In the genomic region with DNA sequence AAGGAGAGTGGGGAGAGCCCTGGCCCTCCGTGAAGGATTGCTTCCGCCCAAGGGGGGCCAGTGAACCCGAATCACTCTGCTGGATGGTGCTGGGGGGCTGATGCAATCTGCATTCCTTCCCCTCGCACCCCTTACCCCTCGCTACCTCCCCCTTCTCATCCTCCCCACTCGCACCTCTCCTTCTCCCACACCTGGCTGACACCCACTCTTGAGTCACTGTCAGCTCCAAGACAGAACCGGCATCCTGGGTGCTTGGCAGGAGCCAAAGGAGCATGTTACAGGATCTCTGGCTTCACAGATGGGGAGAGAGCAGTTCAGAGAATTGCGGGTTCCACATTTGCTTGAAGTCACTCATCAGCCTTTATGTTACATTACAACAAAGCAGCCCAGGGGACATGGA, we compare ENCODE assay signal across 1 cellular context.
TF ChIP-seq lines count a peak whose summit lies in the region.

No MANE protein-coding gene starts in this region.

TF ChIP-seq in SK-N-SH treated with all-trans-retinoic acid at 6 μM for 48 hours, 23 proteins besides CTCF, POLR2A, EP300 and RAD21 (continued from another document):
- TF ChIP-seq, protein P1, sequence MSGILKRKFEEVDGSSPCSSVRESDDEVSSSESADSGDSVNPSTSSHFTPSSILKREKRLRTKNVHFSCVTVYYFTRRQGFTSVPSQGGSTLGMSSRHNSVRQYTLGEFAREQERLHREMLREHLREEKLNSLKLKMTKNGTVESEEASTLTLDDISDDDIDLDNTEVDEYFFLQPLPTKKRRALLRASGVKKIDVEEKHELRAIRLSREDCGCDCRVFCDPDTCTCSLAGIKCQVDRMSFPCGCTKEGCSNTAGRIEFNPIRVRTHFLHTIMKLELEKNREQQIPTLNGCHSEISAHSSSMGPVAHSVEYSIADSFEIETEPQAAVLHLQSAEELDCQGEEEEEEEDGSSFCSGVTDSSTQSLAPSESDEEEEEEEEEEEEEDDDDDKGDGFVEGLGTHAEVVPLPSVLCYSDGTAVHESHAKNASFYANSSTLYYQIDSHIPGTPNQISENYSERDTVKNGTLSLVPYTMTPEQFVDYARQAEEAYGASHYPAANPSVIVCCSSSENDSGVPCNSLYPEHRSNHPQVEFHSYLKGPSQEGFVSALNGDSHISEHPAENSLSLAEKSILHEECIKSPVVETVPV (CRISPR knock-in tag; IDR thresholded peaks at IDR 0.05), result no peak
- TF ChIP-seq CSDC2 (CRISPR knock-in tag; IDR thresholded peaks at IDR 0.05) (no peak), TOX (CRISPR knock-in tag; IDR thresholded peaks at IDR 0.05; ENCODE audit: borderline replicate concordance) (no peak), TCF4 (CRISPR knock-in tag; IDR thresholded peaks at IDR 0.05; ENCODE audit: borderline replicate concordance) (no peak), ZNF8 (CRISPR knock-in tag; IDR thresholded peaks at IDR 0.05) (no peak), POU6F1 (CRISPR knock-in tag; IDR thresholded peaks at IDR 0.05; ENCODE audit: borderline replicate concordance, low read depth) (no peak), PATZ1 (CRISPR knock-in tag; IDR thresholded peaks at IDR 0.05; ENCODE audit: borderline replicate concordance) (no peak), PPARA (CRISPR knock-in tag; IDR thresholded peaks at IDR 0.05; ENCODE audit: borderline replicate concordance) (no peak), ZFP30 (CRISPR knock-in tag; IDR thresholded peaks at IDR 0.05) (no peak), ZNF565 (CRISPR knock-in tag; conservative IDR thresholded peaks at IDR 0.05; ENCODE audit: low read depth) (no peak)
- TF ChIP-seq, protein P2, sequence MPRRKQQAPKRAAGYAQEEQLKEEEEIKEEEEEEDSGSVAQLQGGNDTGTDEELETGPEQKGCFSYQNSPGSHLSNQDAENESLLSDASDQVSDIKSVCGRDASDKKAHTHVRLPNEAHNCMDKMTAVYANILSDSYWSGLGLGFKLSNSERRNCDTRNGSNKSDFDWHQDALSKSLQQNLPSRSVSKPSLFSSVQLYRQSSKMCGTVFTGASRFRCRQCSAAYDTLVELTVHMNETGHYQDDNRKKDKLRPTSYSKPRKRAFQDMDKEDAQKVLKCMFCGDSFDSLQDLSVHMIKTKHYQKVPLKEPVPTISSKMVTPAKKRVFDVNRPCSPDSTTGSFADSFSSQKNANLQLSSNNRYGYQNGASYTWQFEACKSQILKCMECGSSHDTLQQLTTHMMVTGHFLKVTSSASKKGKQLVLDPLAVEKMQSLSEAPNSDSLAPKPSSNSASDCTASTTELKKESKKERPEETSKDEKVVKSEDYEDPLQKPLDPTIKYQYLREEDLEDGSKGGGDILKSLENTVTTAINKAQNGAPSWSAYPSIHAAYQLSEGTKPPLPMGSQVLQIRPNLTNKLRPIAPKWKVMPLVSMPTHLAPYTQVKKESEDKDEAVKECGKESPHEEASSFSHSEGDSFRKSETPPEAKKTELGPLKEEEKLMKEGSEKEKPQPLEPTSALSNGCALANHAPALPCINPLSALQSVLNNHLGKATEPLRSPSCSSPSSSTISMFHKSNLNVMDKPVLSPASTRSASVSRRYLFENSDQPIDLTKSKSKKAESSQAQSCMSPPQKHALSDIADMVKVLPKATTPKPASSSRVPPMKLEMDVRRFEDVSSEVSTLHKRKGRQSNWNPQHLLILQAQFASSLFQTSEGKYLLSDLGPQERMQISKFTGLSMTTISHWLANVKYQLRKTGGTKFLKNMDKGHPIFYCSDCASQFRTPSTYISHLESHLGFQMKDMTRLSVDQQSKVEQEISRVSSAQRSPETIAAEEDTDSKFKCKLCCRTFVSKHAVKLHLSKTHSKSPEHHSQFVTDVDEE (CRISPR knock-in tag; IDR thresholded peaks at IDR 0.05), result no peak
